Comparison of ENCODE assay signal across 15 cellular contexts in genomic region chr20:50435397-50436051, GRCh38.
DNase-seq lines count a peak whose midpoint lies in the region; ATAC-seq, FAIRE-seq and TF ChIP-seq lines count a peak whose summit lies in the region.
"Had no signal": no experiment of that assay in that cellular context is flagged by ENCODE, and none has a peak within 500 bp of the region (broad histone marks: within the 10 kb centered on the region; RNA-seq: fewer than 3 reads in every experiment).

No MANE protein-coding gene starts in this region.

- H3K9ac ChIP-seq in PC-3 (ENCODE audit: low read length), result no peak overlapping the region

- H3K79me2 ChIP-seq in PC-3 (ENCODE audit: low read length), result no peaks in the 10 kb centered on the region

- TF ChIP-seq POLR2A in A549 (IDR thresholded peaks at IDR 0.05; ENCODE audit: low read length) (no peak), gastrocnemius medialis (IDR thresholded peaks at IDR 0.05) (peak in 1 of 2 donors; percentile 45)

- FAIRE-seq in A549 (lab: Jason Lieb, UNC) (no peak), HTR-8/SVneo (lab: Jason Lieb, UNC) (no peak)
- FAIRE-seq: K562 had no signal

- in situ Hi-C loops in gastrocnemius medialis (cut with MboI; ENCODE audit: low sequenced_read_pairs in 4 of 4), result no loop called here

- intact Hi-C loops in PC-3 (cut with micrococcal nuclease), result no loop called here
- intact Hi-C loops in gastrocnemius medialis (cut with DNase I; ENCODE audit: low total_unique reads), result no loop called here

- H3K9me2 ChIP-seq in PC-3 (replicated peaks; ENCODE audit: low read length), result no peaks in the 10 kb centered on the region

- H4K20me1 ChIP-seq in PC-3 (ENCODE audit: low read length), result no peaks in the 10 kb centered on the region

- H3K9me3 ChIP-seq in A549, result no peaks in the 10 kb centered on the region
- H3K9me3 ChIP-seq in PC-3 (ENCODE audit: low read length), result no peaks in the 10 kb centered on the region
- H3K9me3 ChIP-seq in gastrocnemius medialis, result no peaks in the 10 kb centered on the region
- H3K9me3 ChIP-seq: SJSA1 had no signal

- H3K27me3 ChIP-seq in PC-3 (ENCODE audit: low read length), result no peaks in the 10 kb centered on the region
- no peaks in the 10 kb centered on the region for H3K27me3 ChIP-seq in gastrocnemius medialis
- H3K27me3 ChIP-seq: SJSA1 had no signal

- H3K4me2 ChIP-seq in A549 (no peak overlapping the region), PC-3 (ENCODE audit: low read length) (no peak overlapping the region)
- H3K4me2 ChIP-seq: PC-9 had no signal

- DNase-seq in A549 (ENCODE audit: low read depth in 1 of 2, low spot score in 1 of 2) (no peak), PC-3 (no peak), epithelial cell of prostate (ENCODE audit: low read depth, low spot score) (no peak), gastrocnemius medialis (peak; percentile 75 to 76), HTR-8/SVneo (ENCODE audit: insufficient read length, low spot score) (no peak), NCI-H187 (lab: John Stamatoyannopoulos, UW) (no peak), RKO (ENCODE audit: low spot score) (no peak)
- DNase-seq: CD4-positive, alpha-beta memory T cell; DMS153; GDM1; NCI-H187 treated with DMSO at 0.1 percent for 48 hours; NCI-H524 treated with DMSO at 0.1 percent for 48 hours had no signal

- POLR2A ChIA-PET in A549 (lab: Yijun Ruan, JAX) (no interaction called here), PC-3 (lab: Charles Lee; ENCODE audit: unreplicated experiment) (no interaction called here)

- H3K36me3 ChIP-seq in PC-3 (ENCODE audit: low read depth, low read length), result no peaks in the 10 kb centered on the region
- H3K36me3 ChIP-seq in gastrocnemius medialis, result no peaks in the 10 kb centered on the region
- H3K36me3 ChIP-seq: SJSA1 had no signal

- no peak overlapping the region for H3K4me3 ChIP-seq in A549
- no peak overlapping the region for H3K4me3 ChIP-seq in PC-3 (ENCODE audit: low read length)
- H3K4me3 ChIP-seq in gastrocnemius medialis, result no peak overlapping the region
- H3K4me3 ChIP-seq: K562, PC-9, SJSA1 had no signal

- H3K4me1 ChIP-seq in A549 (peaks cover 82% of the 10 kb centered on the region), PC-3 (ENCODE audit: insufficient read depth, low read length) (peaks cover 33% of the 10 kb centered on the region), gastrocnemius medialis (peaks cover 10 to 11% of the 10 kb centered on the region in 2 donors)

- H3K27ac ChIP-seq in A549 (peak overlapping the region; percentile 90 to 94), PC-3 (ENCODE audit: low read length) (peak overlapping the region; percentile 68), epithelial cell of prostate (peak overlapping the region; percentile 65), gastrocnemius medialis (peak overlapping the region; percentile 53 to 87 (median 70))
- H3K27ac ChIP-seq: SJSA1 had no signal

- no peak for TF ChIP-seq EP300 in A549 (IDR thresholded peaks at IDR 0.05)

- CTCF ChIA-PET in A549 (lab: Yijun Ruan, JAX), result interaction anchor here (0.9 to 2.0 kb wide), 4 partner anchors 9 to 130 kb away, joined by 3 to 7 read pairs (median 4); no protein-coding TSS in a partner anchor
- CTCF ChIA-PET in PC-3 (lab: Charles Lee), result no interaction called here

- no peak overlapping the region for H2AFZ ChIP-seq in PC-3 (ENCODE audit: low read length)
- H2AFZ ChIP-seq: PC-9 had no signal

- no peak for TF ChIP-seq RAD21 in A549 (conservative IDR thresholded peaks at IDR 0.05 in 1 of 2, IDR thresholded peaks at IDR 0.05 in 1 of 2)

- no TSS peak for BruUV-seq in PC-3 (replicated peaks; lab: Mats Ljungman, UMichigan)

- TF ChIP-seq CTCF in A549 (IDR thresholded peaks at IDR 0.05), result no peak
- TF ChIP-seq CTCF in PC-3 (conservative IDR thresholded peaks at IDR 0.05; ENCODE audit: low read depth, low read length), result no peak
- no peak for TF ChIP-seq CTCF in gastrocnemius medialis (IDR thresholded peaks at IDR 0.05 in 4 of 5, conservative IDR thresholded peaks at IDR 0.05 in 1 of 5)

- no peak for ATAC-seq in A549
- no peak for ATAC-seq in PC-3
- ATAC-seq in gastrocnemius medialis, result peak; percentile 61 to 73
- ATAC-seq: K562 had no signal

- peaks cover 13% of the 10 kb centered on the region for H3F3A ChIP-seq in PC-3 (ENCODE audit: low read length, unreplicated experiment)

- 88% methylated on average over 22 of the region's 22 CpGs for WGBS in A549 (ENCODE audit: missing lambda C conversion rate)

TF ChIP-seq in A549, 52 proteins besides CTCF, POLR2A, EP300 and RAD21:
- TF ChIP-seq JUNB (IDR thresholded peaks at IDR 0.05) (no peak), MAZ (IDR thresholded peaks at IDR 0.05; ENCODE audit: borderline replicate concordance, low read depth, low read length) (no peak), CHD4 (IDR thresholded peaks at IDR 0.05; ENCODE audit: borderline replicate concordance) (no peak), GATA3 (IDR thresholded peaks at IDR 0.05; ENCODE audit: borderline replicate concordance) (no peak), JUN (IDR thresholded peaks at IDR 0.05) (no peak), REST (IDR thresholded peaks at IDR 0.05) (no peak), HES2 (IDR thresholded peaks at IDR 0.05) (no peak), TFCP2L1 (CRISPR knock-in tag; IDR thresholded peaks at IDR 0.05) (no peak), PHF8 (IDR thresholded peaks at IDR 0.05; ENCODE audit: borderline replicate concordance, low read depth) (no peak), CBX8 (IDR thresholded peaks at IDR 0.05) (no peak), BCL3 (IDR thresholded peaks at IDR 0.05) (no peak), MYC (IDR thresholded peaks at IDR 0.05; ENCODE audit: borderline replicate concordance, low read length) (no peak), FOXS1 (CRISPR knock-in tag; IDR thresholded peaks at IDR 0.05) (no peak)

Comparison
In these comparisons a context has a peak if more than half of its experiments do, and no peak if none do; other contexts are left out.
1. ATAC-seq: peak in gastrocnemius medialis (2 of 2); none in A549 (0 of 2) and PC-3 (single experiment).
2. DNase-seq: peak in gastrocnemius medialis (2 of 2); none in A549 (0 of 2), PC-3 (single experiment), epithelial cell of prostate (single experiment), HTR-8/SVneo (single experiment), NCI-H187 (0 of 2) and RKO (single experiment).
3. Peak in every context shown above with its lines, with median percentiles within 50 percentile points of each other: H3K27ac ChIP-seq.